26 cellular contexts compared by ENCODE assay signal in the genomic region with DNA sequence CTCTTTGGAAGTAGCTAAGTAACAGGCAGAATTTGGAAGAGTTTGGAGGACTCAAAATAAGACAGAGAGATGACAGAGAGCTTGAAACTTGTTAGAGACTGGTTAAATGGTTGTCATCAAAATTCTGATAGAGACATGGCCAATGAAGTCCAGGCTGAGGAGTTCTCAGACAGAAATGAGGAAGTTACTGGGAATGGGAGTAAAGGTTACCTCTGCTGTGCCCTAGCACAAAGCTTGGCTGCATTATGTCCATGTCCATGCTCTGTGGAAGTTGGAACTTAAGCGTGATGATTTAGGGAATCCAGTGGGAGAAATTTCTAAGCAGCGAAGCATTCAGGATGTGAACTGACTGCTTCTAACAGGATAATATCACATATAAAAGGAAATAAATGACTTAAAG.
"Had no signal": no experiment of that assay in that cellular context is flagged by ENCODE, and none has a peak within 500 bp of the region (broad histone marks: within the 10 kb centered on the region; RNA-seq: fewer than 3 reads in every experiment).

No MANE protein-coding gene starts in this region.

- DNase-seq: dorsolateral prefrontal cortex; effector CD4-positive, alpha-beta T cell; hypothalamus; immature natural killer cell; islet precursor cell; kidney glomerular epithelial cell; natural killer cell; right lobe of liver; stimulated activated CD4-positive, alpha-beta T cell treated with anti-CD3 and anti-CD28 coated beads, Interleukin-12 subunit alpha, Interleukin-12 subunit beta, amount 100 ng/mL, for 4 hours; stimulated activated CD4-positive, alpha-beta T cell treated with anti-CD3 and anti-CD28 coated beads, Interleukin-1b, Interleukin-23, amount 100 ng/mL, for 48 hours; stimulated activated CD4-positive, alpha-beta T cell treated with anti-CD3 and anti-CD28 coated beads, Interleukin-4, amount 100 ng/mL, for 24 hours; stimulated activated naive CD8-positive, alpha-beta T cell treated with anti-CD3 and anti-CD28 coated beads, Interleukin-15, Interleukin-2, amounts not matched to agents 100 U/mL and 50 U/mL, for 24 hours; substantia nigra; testis; tibial artery; upper lobe of left lung; uterus had no signal

- H3K4me1 ChIP-seq: parathyroid adenoma, right lobe of liver, testis, tibial artery, upper lobe of left lung, uterus had no signal

- H3K4me1 Mint-ChIP-seq: immature natural killer cell; memory B cell; natural killer cell; neural crest cell; stimulated activated effector memory CD8-positive, alpha-beta T cell treated with anti-CD3 and anti-CD28 coated beads, Interleukin-12 subunit alpha, Interleukin-12 subunit beta, amount 100 ng/mL, for 72 hours had no signal

- H3K36me3 Mint-ChIP-seq: immature natural killer cell; memory B cell; stimulated activated effector memory CD8-positive, alpha-beta T cell treated with anti-CD3 and anti-CD28 coated beads, Interleukin-12 subunit alpha, Interleukin-12 subunit beta, amount 100 ng/mL, for 72 hours had no signal

- H3K4me3 Mint-ChIP-seq: immature natural killer cell; memory B cell; natural killer cell; neural crest cell; stimulated activated effector memory CD8-positive, alpha-beta T cell treated with anti-CD3 and anti-CD28 coated beads, Interleukin-12 subunit alpha, Interleukin-12 subunit beta, amount 100 ng/mL, for 72 hours had no signal

- H3K36me3 ChIP-seq: neutrophil, right lobe of liver, tibial artery, upper lobe of left lung, uterus had no signal

- H3K27ac ChIP-seq: dorsolateral prefrontal cortex, neutrophil, parathyroid adenoma, right lobe of liver, testis, tibial artery, upper lobe of left lung, uterus had no signal

- H3K9me3 Mint-ChIP-seq: memory B cell; natural killer cell; neural crest cell; stimulated activated effector memory CD8-positive, alpha-beta T cell treated with anti-CD3 and anti-CD28 coated beads, Interleukin-12 subunit alpha, Interleukin-12 subunit beta, amount 100 ng/mL, for 72 hours had no signal

- H3K27ac Mint-ChIP-seq: immature natural killer cell; memory B cell; natural killer cell; progenitor cell of endocrine pancreas; stimulated activated effector memory CD8-positive, alpha-beta T cell treated with anti-CD3 and anti-CD28 coated beads, Interleukin-12 subunit alpha, Interleukin-12 subunit beta, amount 100 ng/mL, for 72 hours had no signal

- H3K9me3 ChIP-seq: neutrophil, right lobe of liver, testis, upper lobe of left lung, uterus had no signal

- H3K27me3 Mint-ChIP-seq: memory B cell, progenitor cell of endocrine pancreas had no signal

- H3K4me3 ChIP-seq: dorsolateral prefrontal cortex, lung, right lobe of liver, smooth muscle cell, testis, tibial artery, upper lobe of left lung, uterus had no signal

- H3K27me3 ChIP-seq: dorsolateral prefrontal cortex, neutrophil, right lobe of liver, testis, tibial artery, upper lobe of left lung, uterus had no signal

- ATAC-seq: left lobe of liver; natural killer cell; right lobe of liver; stimulated activated effector memory CD8-positive, alpha-beta T cell treated with anti-CD3 and anti-CD28 coated beads, Interleukin-12 subunit alpha, Interleukin-12 subunit beta, amount 100 ng/mL, for 72 hours; stimulated activated naive CD8-positive, alpha-beta T cell treated with anti-CD3 and anti-CD28 coated beads, Interleukin-15, Interleukin-2, amounts not matched to agents 100 U/mL and 50 U/mL, for 24 hours had no signal
